In genomic region chr3:126205717-126206655, GRCh38 we compare ENCODE assay signal across 29 cellular contexts. TPM values are rescaled to one million over a fixed set of nuclear protein-coding genes. Genes with fewer than 3 reads are reported as not detected.
DNase-seq lines count a peak whose midpoint lies in the region; ATAC-seq, FAIRE-seq and TF ChIP-seq lines count a peak whose summit lies in the region.
"Had no signal": no experiment of that assay in that cellular context is flagged by ENCODE, and none has a peak within 500 bp of the region (broad histone marks: within the 10 kb centered on the region; RNA-seq: fewer than 3 reads in every experiment).

No MANE protein-coding gene starts in this region.

- H3K27me3 ChIP-seq in A673 (replicated peaks; ENCODE audit: insufficient read depth, low read depth, low read length, poor library complexity) = no peaks in the 10 kb centered on the region
- H3K27me3 ChIP-seq in gastroesophageal sphincter = no peaks in the 10 kb centered on the region
- H3K27me3 ChIP-seq: colonic mucosa, pancreas had no signal

- peak overlapping the region; percentile 39 for H3K27ac ChIP-seq in A673 (ENCODE audit: low read depth, low read length, poor library complexity, severe bottlenecking)
- peak overlapping the region in 1 of 4 donors; percentile 35 for H3K27ac ChIP-seq in gastroesophageal sphincter
- H3K27ac ChIP-seq: colonic mucosa, lower lobe of right lung, pancreas had no signal

- H3K36me3 ChIP-seq in A673 (ENCODE audit: insufficient read depth, low read length, poor library complexity, severe bottlenecking) (no peaks in the 10 kb centered on the region), gastroesophageal sphincter (no peaks in the 10 kb centered on the region)
- H3K36me3 ChIP-seq: colonic mucosa, lower lobe of right lung, pancreas had no signal

- TF ChIP-seq CTCF in A673 (conservative IDR thresholded peaks at IDR 0.05; ENCODE audit: low read depth, low read length) (no peak), cardiac fibroblast (IDR thresholded peaks at IDR 0.05; ENCODE audit: low read depth, low read length) (no peak), gastroesophageal sphincter (IDR thresholded peaks at IDR 0.05) (no peak), retinal pigment epithelial cell (conservative IDR thresholded peaks at IDR 0.05; ENCODE audit: low read depth, low read length) (no peak)

- intact Hi-C loops in A673 (cut with micrococcal nuclease; ENCODE audit: unreplicated experiment) = no loop called here

- BruUV-seq in A673 (replicated peaks; lab: Mats Ljungman, UMichigan) = no TSS peak

- DNase-seq in A673 (ENCODE audit: low spot score) (peak; percentile 50), cardiac fibroblast (ENCODE audit: low read depth in 2 of 2) (peak; percentile 43 to 87), retinal pigment epithelial cell (ENCODE audit: low read depth) (peak; percentile 25), GM03348 (ENCODE audit: low spot score) (no peak), frontal cortex (ENCODE audit: low spot score in 2 of 2) (no peak), iPS-NIHi7 (ENCODE audit: extremely low spot score) (no peak)
- DNase-seq: activated CD4-positive, alpha-beta T cell treated with anti-CD3 and anti-CD28 coated beads, Interleukin-2, amount 10 ng/mL, durations not matched to agents 7 days and 5 days; activated naive CD4-positive, alpha-beta T cell; activated T-cell treated with anti-CD3 and anti-CD28 coated beads, Interleukin-2, amount 50 U/mL, for 48 hours; CD8-positive, alpha-beta T cell; colonic mucosa; DMS 273 treated with DMSO at 0.1 percent for 48 hours; kidney; lower lobe of right lung; mucosa of descending colon; NCI-H1694 treated with DMSO at 0.1 percent for 48 hours; NCI-H2171 treated with DMSO at 0.1 percent for 48 hours; NCI-H524 treated with DMSO at 0.1 percent for 48 hours; pancreas; retina; SHP77; stimulated activated CD4-positive, alpha-beta T cell treated with anti-CD3 and anti-CD28 coated beads, Interleukin-12 subunit alpha, Interleukin-12 subunit beta, amount 100 ng/mL, for 4 hours; stimulated activated CD4-positive, alpha-beta T cell treated with anti-CD3 and anti-CD28 coated beads, Interleukin-4, amount 100 ng/mL, for 24 hours had no signal

- ATAC-seq in gastroesophageal sphincter = peak; percentile 74
- no peak for ATAC-seq in HG03342 (IDR thresholded peaks at IDR 0.05; ENCODE audit: unreplicated experiment)
- ATAC-seq: CD8-positive, alpha-beta T cell; lower lobe of right lung; mucosa of descending colon; pancreas; stimulated activated effector memory CD8-positive, alpha-beta T cell treated with anti-CD3 and anti-CD28 coated beads, Interleukin-12 subunit alpha, Interleukin-12 subunit beta, amount 100 ng/mL, for 72 hours; WTC11 had no signal

- POLR2A ChIA-PET in A673 (lab: Charles Lee; ENCODE audit: low non-redundant PET) = no interaction called here

- no peak for TF ChIP-seq POLR2A in gastroesophageal sphincter (IDR thresholded peaks at IDR 0.05)

- H3K9me3 ChIP-seq in A673 (ENCODE audit: low read depth, low read length, poor library complexity, severe bottlenecking) (no peaks in the 10 kb centered on the region), gastroesophageal sphincter (no peaks in the 10 kb centered on the region)
- H3K9me3 ChIP-seq: colonic mucosa, lower lobe of right lung, mucosa of descending colon, pancreas had no signal

- FAIRE-seq in frontal cortex (lab: Jason Lieb, UNC) = no peak
- FAIRE-seq: A204.1, kidney, pancreas had no signal

- no peak overlapping the region for H3K4me3 ChIP-seq in A673 (ENCODE audit: low read depth, low read length, poor library complexity, severe bottlenecking)
- H3K4me3 ChIP-seq in cardiac fibroblast (replicated peaks in 1 of 2; ENCODE audit: low read depth in 2 of 2, low read length in 2 of 2) = no peak overlapping the region
- no peak overlapping the region for H3K4me3 ChIP-seq in gastroesophageal sphincter
- H3K4me3 ChIP-seq in retinal pigment epithelial cell (ENCODE audit: low read length) = no peak overlapping the region
- H3K4me3 ChIP-seq: colonic mucosa, lower lobe of right lung, mucosa of descending colon, pancreas had no signal

- 56 to 71% methylated on average over 3 of the region's 3 CpGs for WGBS in gastroesophageal sphincter (ENCODE audit: low coverage in 1 of 2), 2 donors

- H3K4me1 ChIP-seq in A673 (ENCODE audit: insufficient read depth, low read length, poor library complexity, severe bottlenecking) (peaks cover 55% of the 10 kb centered on the region), gastroesophageal sphincter (peaks cover 0 to 36% (median 0%) of the 10 kb centered on the region in 3 donors)
- H3K4me1 ChIP-seq: colonic mucosa, lower lobe of right lung, pancreas had no signal

- TF ChIP-seq EP300 in gastroesophageal sphincter (IDR thresholded peaks at IDR 0.05) = no peak

- CTCF ChIA-PET in A673 (lab: Charles Lee) = interaction anchor here (0.6 kb wide), 1 partner anchor 28 kb away, joined by 3 read pairs; no protein-coding TSS in a partner anchor

RNA-seq across cellular contexts. Expression of gene ALDH1L1, which starts 25.6 kb away (rescaled TPM):
- 16.9 and 17.1 TPM in 2 replicates for total RNA-seq in A673 (2021)
- 10 to 100 TPM; 16.3 to 67.9 (median 38.7) TPM for total RNA-seq in gastroesophageal sphincter
- total RNA-seq in frontal cortex = 1.6 TPM
- total RNA-seq: activated CD4-positive, alpha-beta T cell treated with anti-CD3 and anti-CD28 coated beads, Interleukin-2, amount 10 ng/mL, durations not matched to agents 7 days and 5 days; CD8-positive, alpha-beta T cell; natural killer cell treated with Interleukin-12 subunit alpha and Interleukin-12 subunit beta and Interleukin-15 and Interleukin-18, amount 100 ng/mL, for 72 hours had no signal

Comparison
In these comparisons a context has a peak if more than half of its experiments do, and no peak if none do; other contexts are left out.
1. DNase-seq: peak in A673 (single experiment), cardiac fibroblast (2 of 2) and retinal pigment epithelial cell (single experiment); none in GM03348 (single experiment), frontal cortex (0 of 2) and iPS-NIHi7 (single experiment).